22 cellular contexts compared by ENCODE assay signal in genomic region chr2:177678939-177679338, GRCh38.
A peak's percentile ranks its signal among the peaks of the same experiment; 100 is the strongest.
DNase-seq lines count a peak whose midpoint lies in the region; ATAC-seq and TF ChIP-seq lines count a peak whose summit lies in the region.
"Had no signal": no experiment of that assay in that cellular context is flagged by ENCODE, and none has a peak within 500 bp of the region (broad histone marks: within the 10 kb centered on the region; RNA-seq: fewer than 3 reads in every experiment).

No MANE protein-coding gene starts in this region.

- no peak for TF ChIP-seq CTCF in heart left ventricle (IDR thresholded peaks at IDR 0.05)
- TF ChIP-seq CTCF in Loucy (conservative IDR thresholded peaks at IDR 0.05; ENCODE audit: low read length), result no peak
- TF ChIP-seq CTCF in mucosa of descending colon (IDR thresholded peaks at IDR 0.05), result no peak

- H3K4me1 ChIP-seq in heart left ventricle, result peaks cover 0 to 21% (median 7%) of the 10 kb centered on the region in 12 donors
- H3K4me1 ChIP-seq in Loucy (ENCODE audit: insufficient read depth, low read length, poor library complexity, severe bottlenecking), result peaks cover 47% of the 10 kb centered on the region
- peaks cover 20% of the 10 kb centered on the region for H3K4me1 ChIP-seq in mucosa of descending colon (ENCODE audit: low read depth)

- H3K79me2 ChIP-seq in Loucy (ENCODE audit: insufficient read depth, low read length), result no peaks in the 10 kb centered on the region

- H2AFZ ChIP-seq in Loucy (ENCODE audit: low read length), result peak overlapping the region; percentile 82
- H2AFZ ChIP-seq: GM23248 had no signal

- H3K9ac ChIP-seq in Loucy (ENCODE audit: low read depth, low read length, poor library complexity, severe bottlenecking), result peak overlapping the region; percentile 26
- H3K9ac ChIP-seq: BLaER1 treated with 17β-estradiol and CSF1 and Interleukin-3, amounts not matched to agents 10 nM and 100 nM; GM23248 had no signal

- no peak for DNase-seq in heart left ventricle
- DNase-seq in Right ventricle myocardium inferior (ENCODE audit: missing footprints), result no peak
- no peak for DNase-seq in mucosa of descending colon
- no peak for DNase-seq in NCI-H748 (lab: John Stamatoyannopoulos, UW; ENCODE audit: unreplicated experiment)
- DNase-seq in HEK293T (ENCODE audit: extremely low spot score), result no peak
- DNase-seq: ACHN; AML-193; BE2C; CD4-positive, alpha-beta T cell; CD8-positive, alpha-beta memory T cell; DMS 273 treated with DMSO at 0.1 percent for 48 hours; DMS79; EL; GF-D8; GM23248; H9; HFFc6 had no signal

- H3K36me3 ChIP-seq in heart left ventricle, result no peaks in the 10 kb centered on the region
- H3K36me3 ChIP-seq in Loucy (ENCODE audit: insufficient read depth, low read length), result no peaks in the 10 kb centered on the region
- no peaks in the 10 kb centered on the region for H3K36me3 ChIP-seq in mucosa of descending colon (ENCODE audit: low read depth)
- H3K36me3 ChIP-seq: BE2C; BLaER1 treated with 17β-estradiol and CSF1 and Interleukin-3, amounts not matched to agents 10 nM and 100 nM had no signal

- H3K9me3 ChIP-seq in heart left ventricle (no peaks in the 10 kb centered on the region), Loucy (ENCODE audit: insufficient read depth, low read depth, low read length) (no peaks in the 10 kb centered on the region), mucosa of descending colon (no peaks in the 10 kb centered on the region)
- H3K9me3 ChIP-seq: BE2C; BLaER1 treated with 17β-estradiol and CSF1 and Interleukin-3, amounts not matched to agents 10 nM and 100 nM had no signal

- intact Hi-C loops in heart left ventricle (cut with DNase I), result no loop called here
- intact Hi-C loops in Right ventricle myocardium inferior (cut with DNase I), result no loop called here
- intact Hi-C loops in mucosa of descending colon (cut with DNase I, micrococcal nuclease), result no loop called here

- TF ChIP-seq POLR2A in heart left ventricle (IDR thresholded peaks at IDR 0.05), result no peak

- POLR2A ChIA-PET in HEK293T (lab: Yijun Ruan, JAX), result no interaction called here

- no peaks in the 10 kb centered on the region for H4K20me1 ChIP-seq in Loucy (ENCODE audit: insufficient read depth, low read length, poor library complexity, severe bottlenecking)
- H4K20me1 ChIP-seq: BLaER1 treated with 17β-estradiol and CSF1 and Interleukin-3, amounts not matched to agents 10 nM and 100 nM had no signal

- no peaks in the 10 kb centered on the region for H3F3A ChIP-seq in Loucy (ENCODE audit: low read depth)

- ATAC-seq in heart left ventricle (no peak), Right ventricle myocardium inferior (no peak), mucosa of descending colon (peak; percentile 76), GM19455 (IDR thresholded peaks at IDR 0.05; ENCODE audit: unreplicated experiment) (no peak)
- ATAC-seq: HCT116 had no signal

- CTCF ChIA-PET in HEK293T (lab: Yijun Ruan, JAX), result no interaction called here

- H3K27ac ChIP-seq in heart left ventricle, result peak overlapping the region in 7 of 12 donors; percentile 48 to 83 (median 68)
- H3K27ac ChIP-seq: 22Rv1; BLaER1 treated with 17β-estradiol and CSF1 and Interleukin-3, amounts not matched to agents 10 nM and 100 nM; GM23248 had no signal

- H3K4me3 ChIP-seq in heart left ventricle (no peak overlapping the region), Loucy (ENCODE audit: low read length, poor library complexity, severe bottlenecking) (no peak overlapping the region), mucosa of descending colon (no peak overlapping the region)
- H3K4me3 ChIP-seq: BLaER1 treated with 17β-estradiol and CSF1 and Interleukin-3, amounts not matched to agents 10 nM and 100 nM; GM23248 had no signal

- H3K27me3 ChIP-seq in heart left ventricle (peaks cover 0 to 4% (median 0%) of the 10 kb centered on the region in 9 donors), Loucy (ENCODE audit: insufficient read depth, low read length, poor library complexity, severe bottlenecking) (no peaks in the 10 kb centered on the region)
- H3K27me3 ChIP-seq: BE2C; BLaER1 treated with 17β-estradiol and CSF1 and Interleukin-3, amounts not matched to agents 10 nM and 100 nM had no signal

- H3K9me2 ChIP-seq in Loucy (replicated peaks; ENCODE audit: low read depth, low read length), result no peaks in the 10 kb centered on the region

- 76 to 88% (median 79%) methylated on average over 2 of the region's 2 CpGs for WGBS in heart left ventricle, 4 donors

- H3K4me2 ChIP-seq in Loucy (ENCODE audit: low read depth, low read length, poor library complexity, severe bottlenecking), result peak overlapping the region; percentile 42

TF ChIP-seq in HEK293T, 16 proteins besides CTCF, POLR2A, EP300 and RAD21:
- TF ChIP-seq SP1 (IDR thresholded peaks at IDR 0.05) (no peak), FOXK2 (IDR thresholded peaks at IDR 0.05) (no peak), BHLHE40 (IDR thresholded peaks at IDR 0.05; ENCODE audit: borderline replicate concordance) (no peak)
TF ChIP-seq in HEK293T: peak in this region for 0.
